In genomic region chr4:146456681-146457080, GRCh38 we compare ENCODE assay signal across 22 cellular contexts.
DNase-seq lines count a peak whose midpoint lies in the region; ATAC-seq and TF ChIP-seq lines count a peak whose summit lies in the region.
"Had no signal": no experiment of that assay in that cellular context is flagged by ENCODE, and none has a peak within 500 bp of the region (broad histone marks: within the 10 kb centered on the region; RNA-seq: fewer than 3 reads in every experiment).

No MANE protein-coding gene starts in this region.

- H3K36me3 Mint-ChIP-seq in GM23338 (ENCODE audit: low read depth) (no peaks in the 10 kb centered on the region), WTC11 (no peaks in the 10 kb centered on the region), natural killer cell (no peaks in the 10 kb centered on the region)
- H3K36me3 Mint-ChIP-seq: CD14-positive monocyte had no signal

- intact Hi-C loops in natural killer cell (cut with micrococcal nuclease) (no loop called here), head of caudate nucleus (cut with DNase I) (no loop called here)

- no peaks in the 10 kb centered on the region for H3K79me2 ChIP-seq in GM23338 (replicated peaks; ENCODE audit: insufficient read depth)

- H3K9me3 Mint-ChIP-seq in GM23338 (no peaks in the 10 kb centered on the region), WTC11 (no peaks in the 10 kb centered on the region), natural killer cell (no peaks in the 10 kb centered on the region)
- H3K9me3 Mint-ChIP-seq: CD8-positive, alpha-beta memory T cell had no signal

- H3K4me1 ChIP-seq in GM23338 (ENCODE audit: insufficient read depth) = peaks cover 7% of the 10 kb centered on the region
- H3K4me1 ChIP-seq: BE2C, BLaER1 had no signal

- no peaks in the 10 kb centered on the region for H4K20me1 ChIP-seq in GM23338 (replicated peaks; ENCODE audit: insufficient read depth)
- H4K20me1 ChIP-seq: BLaER1 had no signal

- H3K4me3 ChIP-seq in GM23338 = no peak overlapping the region
- H3K4me3 ChIP-seq: BLaER1, GM12878 had no signal

- no peak for DNase-seq in GM23338 (ENCODE audit: low spot score)
- no peak for DNase-seq in WTC11 (ENCODE audit: low spot score)
- no peak for DNase-seq in left lobe of liver (ENCODE audit: low spot score)
- no peak for DNase-seq in natural killer cell
- no peak for DNase-seq in head of caudate nucleus
- DNase-seq: 8988T; ACHN; BE2C; C1 segment of cervical spinal cord; CD4-positive, alpha-beta memory T cell; CD4-positive, CD25-positive, alpha-beta regulatory T cell; CD8-positive, alpha-beta memory T cell; COR-L47; DMS153; DMS53; DMS79; DND-41; EL; GDM1 had no signal

- H3K27ac ChIP-seq in GM23338 (ENCODE audit: low read depth) = no peak overlapping the region
- H3K27ac ChIP-seq: BLaER1 had no signal

- POLR2A ChIA-PET in WTC11 (lab: Charles Lee) = no interaction called here

- peaks cover 26% of the 10 kb centered on the region for H3K4me1 Mint-ChIP-seq in GM23338
- peaks cover 34% of the 10 kb centered on the region for H3K4me1 Mint-ChIP-seq in WTC11
- peaks cover 20 to 27% of the 10 kb centered on the region in 2 donors for H3K4me1 Mint-ChIP-seq in natural killer cell

- H3K27ac Mint-ChIP-seq in GM23338 (no peak overlapping the region), WTC11 (no peak overlapping the region), natural killer cell (no peak overlapping the region)
- H3K27ac Mint-ChIP-seq: CD14-positive monocyte; CD4-positive, CD25-positive, alpha-beta regulatory T cell had no signal

- no peaks in the 10 kb centered on the region for H3K36me3 ChIP-seq in GM23338 (ENCODE audit: insufficient read depth)
- H3K36me3 ChIP-seq: BE2C, BLaER1 had no signal

- no peaks in the 10 kb centered on the region for H3K27me3 ChIP-seq in GM23338 (ENCODE audit: insufficient read depth)
- H3K27me3 ChIP-seq: BE2C, BLaER1 had no signal

- H2AFZ ChIP-seq in GM23338 = no peak overlapping the region

- TF ChIP-seq CTCF in GM23338 (conservative IDR thresholded peaks at IDR 0.05; ENCODE audit: low read depth in 2 of 2) (no peak), WTC11 (IDR thresholded peaks at IDR 0.05) (no peak), natural killer cell (IDR thresholded peaks at IDR 0.05) (no peak)

- H3F3A ChIP-seq in GM23338 (replicated peaks; ENCODE audit: low read depth) = no peaks in the 10 kb centered on the region

- no peak overlapping the region for H3K4me2 ChIP-seq in GM23338
- H3K4me2 ChIP-seq: BLaER1 had no signal

- H3K27me3 Mint-ChIP-seq in GM23338 (ENCODE audit: insufficient read depth, low read depth, poor library complexity) = no peaks in the 10 kb centered on the region
- H3K27me3 Mint-ChIP-seq in WTC11 (ENCODE audit: low read depth) = no peaks in the 10 kb centered on the region
- H3K27me3 Mint-ChIP-seq in natural killer cell (ENCODE audit: low read depth in 2 of 2) = no peaks in the 10 kb centered on the region
- H3K27me3 Mint-ChIP-seq: CD4-positive, alpha-beta memory T cell; CD4-positive, CD25-positive, alpha-beta regulatory T cell; CD8-positive, alpha-beta memory T cell had no signal

- H3K4me3 Mint-ChIP-seq in GM23338 (no peak overlapping the region), WTC11 (no peak overlapping the region), natural killer cell (no peak overlapping the region)
- H3K4me3 Mint-ChIP-seq: CD14-positive monocyte; CD4-positive, CD25-positive, alpha-beta regulatory T cell; CD8-positive, alpha-beta memory T cell had no signal

- CTCF ChIA-PET in WTC11 (lab: Charles Lee) = no interaction called here

- ATAC-seq in GM23338 (no peak), WTC11 (peak; percentile 70), left lobe of liver (peak; percentile 59), natural killer cell (no peak)
- ATAC-seq: GM12878 had no signal

- no peaks in the 10 kb centered on the region; the same call in 1 of the 2 replicates for H3K9me2 ChIP-seq in GM23338 (ENCODE audit: insufficient read depth)

TF ChIP-seq in WTC11, 78 proteins besides CTCF, POLR2A, EP300 and RAD21 (continues in another document):
- TF ChIP-seq, protein P1, sequence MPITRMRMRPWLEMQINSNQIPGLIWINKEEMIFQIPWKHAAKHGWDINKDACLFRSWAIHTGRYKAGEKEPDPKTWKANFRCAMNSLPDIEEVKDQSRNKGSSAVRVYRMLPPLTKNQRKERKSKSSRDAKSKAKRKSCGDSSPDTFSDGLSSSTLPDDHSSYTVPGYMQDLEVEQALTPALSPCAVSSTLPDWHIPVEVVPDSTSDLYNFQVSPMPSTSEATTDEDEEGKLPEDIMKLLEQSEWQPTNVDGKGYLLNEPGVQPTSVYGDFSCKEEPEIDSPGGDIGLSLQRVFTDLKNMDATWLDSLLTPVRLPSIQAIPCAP (CRISPR knock-in tag; IDR thresholded peaks at IDR 0.05) = no peak
- no peak for TF ChIP-seq NFATC4 (CRISPR knock-in tag; IDR thresholded peaks at IDR 0.05)
- no peak for TF ChIP-seq ZNF317 (CRISPR knock-in tag; IDR thresholded peaks at IDR 0.05; ENCODE audit: borderline replicate concordance, low read depth)
- TF ChIP-seq CREB1 (CRISPR knock-in tag; IDR thresholded peaks at IDR 0.05) = no peak
- no peak for TF ChIP-seq GRHL2 (CRISPR knock-in tag; IDR thresholded peaks at IDR 0.05; ENCODE audit: insufficient replicate concordance, severe bottlenecking)
- TF ChIP-seq NFE2L1 (CRISPR knock-in tag; IDR thresholded peaks at IDR 0.05) = no peak
- no peak for TF ChIP-seq TEAD4 (CRISPR knock-in tag; IDR thresholded peaks at IDR 0.05)
- TF ChIP-seq, protein P2, sequence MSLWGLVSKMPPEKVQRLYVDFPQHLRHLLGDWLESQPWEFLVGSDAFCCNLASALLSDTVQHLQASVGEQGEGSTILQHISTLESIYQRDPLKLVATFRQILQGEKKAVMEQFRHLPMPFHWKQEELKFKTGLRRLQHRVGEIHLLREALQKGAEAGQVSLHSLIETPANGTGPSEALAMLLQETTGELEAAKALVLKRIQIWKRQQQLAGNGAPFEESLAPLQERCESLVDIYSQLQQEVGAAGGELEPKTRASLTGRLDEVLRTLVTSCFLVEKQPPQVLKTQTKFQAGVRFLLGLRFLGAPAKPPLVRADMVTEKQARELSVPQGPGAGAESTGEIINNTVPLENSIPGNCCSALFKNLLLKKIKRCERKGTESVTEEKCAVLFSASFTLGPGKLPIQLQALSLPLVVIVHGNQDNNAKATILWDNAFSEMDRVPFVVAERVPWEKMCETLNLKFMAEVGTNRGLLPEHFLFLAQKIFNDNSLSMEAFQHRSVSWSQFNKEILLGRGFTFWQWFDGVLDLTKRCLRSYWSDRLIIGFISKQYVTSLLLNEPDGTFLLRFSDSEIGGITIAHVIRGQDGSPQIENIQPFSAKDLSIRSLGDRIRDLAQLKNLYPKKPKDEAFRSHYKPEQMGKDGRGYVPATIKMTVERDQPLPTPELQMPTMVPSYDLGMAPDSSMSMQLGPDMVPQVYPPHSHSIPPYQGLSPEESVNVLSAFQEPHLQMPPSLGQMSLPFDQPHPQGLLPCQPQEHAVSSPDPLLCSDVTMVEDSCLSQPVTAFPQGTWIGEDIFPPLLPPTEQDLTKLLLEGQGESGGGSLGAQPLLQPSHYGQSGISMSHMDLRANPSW (CRISPR knock-in tag; conservative IDR thresholded peaks at IDR 0.05; ENCODE audit: low read depth) = no peak
- TF ChIP-seq TEAD1 (CRISPR knock-in tag; IDR thresholded peaks at IDR 0.05) = no peak
- TF ChIP-seq ZNF281 (CRISPR knock-in tag; IDR thresholded peaks at IDR 0.05) = no peak
- no peak for TF ChIP-seq SP1 (CRISPR knock-in tag; conservative IDR thresholded peaks at IDR 0.05)
- no peak for TF ChIP-seq HMGA2 (CRISPR knock-in tag; IDR thresholded peaks at IDR 0.05)
- TF ChIP-seq ZNF121 (CRISPR knock-in tag; IDR thresholded peaks at IDR 0.05) = no peak

Comparison
In these comparisons a context has a peak if more than half of its experiments do, and no peak if none do; other contexts are left out.
1. ATAC-seq: peak in WTC11 (single experiment) and left lobe of liver (single experiment); none in GM23338 (single experiment) and natural killer cell (0 of 3).